1 cellular context compared by ENCODE assay signal in genomic region chr2:109162999-109163398, GRCh38.
TF ChIP-seq lines count a peak whose summit lies in the region.

No MANE protein-coding gene starts in this region.

TF ChIP-seq in SK-N-SH, 30 proteins besides CTCF, POLR2A, EP300 and RAD21 (continued from another document):
- TF ChIP-seq REST (IDR thresholded peaks at IDR 0.05; ENCODE audit: low read depth, low read length) (no peak), TEAD4 (IDR thresholded peaks at IDR 0.05; ENCODE audit: borderline replicate concordance, insufficient read depth) (0 out of 2 replicates have a peak, but pooled peaks have one; percentile 23), TCF12 (IDR thresholded peaks at IDR 0.05) (peak; percentile 21; the same call in 1 of the 2 replicates), IRF3 (IDR thresholded peaks at IDR 0.05; ENCODE audit: low read depth, low read length) (no peak)
